Comparison of ENCODE assay signal across 8 cellular contexts in the genomic region with DNA sequence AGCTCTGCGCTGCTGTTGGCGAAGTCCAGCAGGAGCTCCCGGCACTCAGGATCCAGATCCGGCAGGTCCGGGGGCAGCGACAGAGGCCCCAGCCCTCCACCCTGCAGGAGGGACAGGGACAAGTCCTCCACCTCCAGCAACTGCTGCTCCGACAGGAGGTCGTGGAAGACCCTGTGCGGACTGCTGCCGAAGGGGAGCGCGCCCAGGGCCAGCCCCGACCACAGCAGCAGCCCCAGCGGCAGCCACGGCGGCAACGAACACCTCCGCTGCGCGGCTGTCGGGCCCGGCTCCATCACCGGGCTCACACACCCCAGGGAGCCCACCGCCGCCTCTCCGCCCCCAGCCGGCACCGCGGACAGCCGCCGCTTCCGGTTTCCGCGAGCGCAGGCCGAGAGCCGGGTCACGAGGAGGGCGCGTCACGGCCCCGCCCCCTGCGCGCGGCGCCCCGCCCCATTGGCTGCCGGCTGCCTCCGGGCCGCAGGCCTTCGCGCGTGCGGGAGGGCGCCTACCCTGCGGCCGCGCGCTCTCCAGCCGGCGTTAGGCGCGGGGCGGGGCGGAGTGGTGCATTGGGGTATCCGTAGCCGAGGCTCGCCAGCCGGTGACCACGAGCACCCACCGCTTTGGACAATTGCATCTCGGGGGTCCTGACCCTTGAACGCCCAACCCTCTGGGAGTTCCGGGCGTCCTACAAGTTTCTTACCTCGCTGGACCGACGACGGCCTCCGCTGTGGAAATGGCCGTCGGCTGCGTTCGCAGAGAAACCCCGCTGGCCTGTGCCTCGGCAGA. TPM values are rescaled to one million over a fixed set of nuclear protein-coding genes. Genes with fewer than 3 reads are reported as not detected.
DNase-seq lines count a peak whose midpoint lies in the region; ATAC-seq and TF ChIP-seq lines count a peak whose summit lies in the region.

A gene with protein sequence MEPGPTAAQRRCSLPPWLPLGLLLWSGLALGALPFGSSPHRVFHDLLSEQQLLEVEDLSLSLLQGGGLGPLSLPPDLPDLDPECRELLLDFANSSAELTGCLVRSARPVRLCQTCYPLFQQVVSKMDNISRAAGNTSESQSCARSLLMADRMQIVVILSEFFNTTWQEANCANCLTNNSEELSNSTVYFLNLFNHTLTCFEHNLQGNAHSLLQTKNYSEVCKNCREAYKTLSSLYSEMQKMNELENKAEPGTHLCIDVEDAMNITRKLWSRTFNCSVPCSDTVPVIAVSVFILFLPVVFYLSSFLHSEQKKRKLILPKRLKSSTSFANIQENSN (minus strand): TSS at position 383 of the 786 bp plus-strand sequence. CDS start 90 bp downstream, at position 293.

- ATAC-seq in GM19455 (IDR thresholded peaks at IDR 0.05; ENCODE audit: unreplicated experiment): peak; percentile 97
- ATAC-seq in memory B cell (ENCODE audit: low read depth): peak; percentile 96

- TF ChIP-seq CTCF in HL-60 (IDR thresholded peaks at IDR 0.05; ENCODE audit: insufficient read depth, low read length): no peak

- H3K36me3 ChIP-seq in CD4-positive, alpha-beta memory T cell (ENCODE audit: insufficient read depth, low read length): no peaks in the 10 kb centered on the region

- no peaks in the 10 kb centered on the region for H3K9me3 ChIP-seq in CD4-positive, alpha-beta memory T cell (ENCODE audit: control insufficient read depth in 1 of 2, low read length in 2 of 2)

- DNase-seq in CD4-positive, alpha-beta memory T cell: peak; percentile 88 to 93 (median 93)
- DNase-seq in HL-60 (ENCODE audit: low read depth in 1 of 2, low spot score in 1 of 2) (peak; percentile 69 to 87), memory B cell (ENCODE audit: low spot score in 2 of 2) (peak; percentile 94 to 95)
- peak; percentile 87 for DNase-seq in NK-92 treated with Interleukin-12 subunit alpha and Interleukin-12 subunit beta, amount 100 ng/mL, for 24 hours (lab: John Stamatoyannopoulos, UW)
- DNase-seq in effector CD8-positive, alpha-beta T cell (lab: John Stamatoyannopoulos, UW): peak; percentile 87
- DNase-seq in stimulated activated CD8-positive, alpha-beta memory T cell treated with anti-CD3 and anti-CD28 coated beads, Interleukin-12 subunit alpha, Interleukin-12 subunit beta, amount 100 ng/mL, for 4 hours (ENCODE audit: low read depth): peak; percentile 93

- CTCF ChIA-PET in CD4-positive, alpha-beta memory T cell (lab: Charles Lee; ENCODE audit: partially characterized antibody): interaction anchor here (1.0 kb wide), 1 partner anchor 25 kb away, joined by 3 read pairs; no protein-coding TSS in a partner anchor
- CTCF ChIA-PET in activated CD8-positive, alpha-beta memory T cell treated with anti-CD3 and anti-CD28 coated beads for 36 hours (lab: Charles Lee): no interaction called here

- peaks cover 0 to 5% of the 10 kb centered on the region in 2 donors for H3K27me3 Mint-ChIP-seq in CD4-positive, alpha-beta memory T cell
- H3K27me3 Mint-ChIP-seq in memory B cell: no peaks in the 10 kb centered on the region

- H3K36me3 Mint-ChIP-seq in CD4-positive, alpha-beta memory T cell: peaks cover 0 to 8% of the 10 kb centered on the region in 2 donors
- H3K36me3 Mint-ChIP-seq in memory B cell: peaks cover 2% of the 10 kb centered on the region

- POLR2A ChIA-PET in CD4-positive, alpha-beta memory T cell (lab: Charles Lee; ENCODE audit: partially characterized antibody): interaction anchor here (1.3 kb wide), 1 partner anchor 615 kb away, joined by 5 read pairs; the partner anchor contains the start of gene PDSS2
- POLR2A ChIA-PET in activated CD8-positive, alpha-beta memory T cell treated with anti-CD3 and anti-CD28 coated beads for 36 hours (lab: Charles Lee): interaction anchor here (0.8 kb wide), 1 partner anchor 117 kb away, joined by 4 read pairs; no protein-coding TSS in a partner anchor

- H3K4me1 ChIP-seq in CD4-positive, alpha-beta memory T cell (ENCODE audit: insufficient read depth, low read length): peaks cover 24% of the 10 kb centered on the region

- no peaks in the 10 kb centered on the region for H3K27me3 ChIP-seq in CD4-positive, alpha-beta memory T cell (ENCODE audit: insufficient read depth, low read length)
- H3K27me3 ChIP-seq in HL-60 (ENCODE audit: insufficient read depth, poor library complexity, severe bottlenecking): no peaks in the 10 kb centered on the region

- peak within 1 kb of the TSS; percentile 87 to 95 (median 90) for H3K4me3 Mint-ChIP-seq in CD4-positive, alpha-beta memory T cell
- peak within 1 kb of the TSS; percentile 86 for H3K4me3 Mint-ChIP-seq in memory B cell

- intact Hi-C loops in CD4-positive, alpha-beta memory T cell (cut with micrococcal nuclease): loop anchor here (1.0 to 10.0 kb wide), 6 partner anchors 117 to 1620 kb away; partner anchors contain the start of genes AK9, CEP57L1, FIG4 and MTRES1

- H3K4me1 Mint-ChIP-seq in CD4-positive, alpha-beta memory T cell: peaks cover 18 to 32% (median 20%) of the 10 kb centered on the region in 4 donors
- peaks cover 13% of the 10 kb centered on the region for H3K4me1 Mint-ChIP-seq in memory B cell

- H3K4me3 ChIP-seq in CD4-positive, alpha-beta memory T cell (ENCODE audit: low read length in 2 of 2): peak within 1 kb of the TSS; percentile 66 to 100
- H3K4me3 ChIP-seq in HL-60 (replicated peaks; ENCODE audit: insufficient read depth, low read length): peak within 1 kb of the TSS; percentile 75

- H3K27ac Mint-ChIP-seq in CD4-positive, alpha-beta memory T cell: peak within 1 kb of the TSS; percentile 90 to 96 (median 94)
- H3K27ac Mint-ChIP-seq in memory B cell: peak within 1 kb of the TSS; percentile 88

- H3K9me3 Mint-ChIP-seq in CD4-positive, alpha-beta memory T cell: no peaks in the 10 kb centered on the region
- H3K9me3 Mint-ChIP-seq in memory B cell: no peaks in the 10 kb centered on the region

- peak within 1 kb of the TSS; percentile 78 for H3K27ac ChIP-seq in CD4-positive, alpha-beta memory T cell (ENCODE audit: low read depth, low read length)
- H3K27ac ChIP-seq in HL-60 (replicated peaks): peak within 1 kb of the TSS; percentile 81

RNA-seq across cellular contexts. Expression of the gene that starts here (rescaled TPM):
- 10 to 100 TPM; 54.4 to 55.6 TPM for total RNA-seq in CD4-positive, alpha-beta memory T cell
- polyA plus RNA-seq in CD4-positive, alpha-beta memory T cell: 10 to 100 TPM; 44.4 to 59.8 TPM
- total RNA-seq in activated CD8-positive, alpha-beta memory T cell treated with anti-CD3 and anti-CD28 coated beads for 36 hours: 10 to 100 TPM; 18.9 to 21.9 TPM

Comparison
In these comparisons a context has a peak if more than half of its experiments do, and no peak if none do; other contexts are left out.
1. Peak in every context shown above with its lines: DNase-seq, ATAC-seq, H3K4me3 ChIP-seq and H3K27ac ChIP-seq.